ENCODE assay signal across 20 cellular contexts in the genomic region with DNA sequence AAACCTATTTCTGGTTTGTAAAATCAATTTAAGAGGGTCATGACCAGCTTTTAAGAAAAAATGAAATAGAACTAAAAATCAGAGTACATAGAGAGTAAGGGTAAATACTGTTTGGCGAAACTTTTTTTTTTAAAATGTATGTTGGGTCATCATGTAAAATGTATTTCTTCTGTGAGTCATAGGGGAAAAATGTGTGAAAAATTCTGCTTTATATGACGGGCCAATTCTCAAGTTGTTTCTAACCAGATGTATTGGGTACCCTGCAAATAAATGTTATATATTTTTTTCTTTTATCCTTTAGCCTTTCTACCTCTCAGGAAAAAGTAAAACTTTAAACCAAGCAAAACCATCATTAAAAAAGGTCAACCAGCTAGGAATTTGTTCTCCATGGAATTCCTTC. TPM values are rescaled to one million over a fixed set of nuclear protein-coding genes. Genes with fewer than 3 reads are reported as not detected.
A peak's percentile ranks its signal among the peaks of the same experiment; 100 is the strongest.
DNase-seq lines count a peak whose midpoint lies in the region; ATAC-seq and TF ChIP-seq lines count a peak whose summit lies in the region.
"Had no signal": no experiment of that assay in that cellular context is flagged by ENCODE, and none has a peak within 500 bp of the region (broad histone marks: within the 10 kb centered on the region; RNA-seq: fewer than 3 reads in every experiment).

No MANE protein-coding gene starts in this region.

- no peak overlapping the region for H2AK5ac ChIP-seq in mesendoderm (ENCODE audit: low read length)

- no peak overlapping the region for H3K23ac ChIP-seq in mesendoderm (ENCODE audit: low read length)

- no peak overlapping the region for H4K8ac ChIP-seq in mesendoderm (ENCODE audit: low read depth, low read length)

- H3K4ac ChIP-seq in mesendoderm (ENCODE audit: low read depth, low read length) = no peak overlapping the region

- peak overlapping the region; percentile 73 for H3K27ac Mint-ChIP-seq in chondrocyte (ENCODE audit: unreplicated experiment)
- H3K27ac Mint-ChIP-seq in CD4-positive, alpha-beta memory T cell = no peak overlapping the region
- H3K27ac Mint-ChIP-seq: type B pancreatic cell had no signal

- peak overlapping the region; percentile 7 for H3K4me3 Mint-ChIP-seq in chondrocyte (ENCODE audit: unreplicated experiment)
- H3K4me3 Mint-ChIP-seq in CD4-positive, alpha-beta memory T cell = no peak overlapping the region
- H3K4me3 Mint-ChIP-seq: activated naive CD8-positive, alpha-beta T cell treated with anti-CD3 and anti-CD28 coated beads for 36 hours; neural crest cell; type B pancreatic cell had no signal

- H4K20me1 ChIP-seq in GM23248 (ENCODE audit: insufficient read depth) = no peaks in the 10 kb centered on the region; the same call in 1 of the 2 replicates

- H3K27me3 ChIP-seq in GM23248 (replicated peaks; ENCODE audit: insufficient read depth) (no peaks in the 10 kb centered on the region), mesendoderm (ENCODE audit: insufficient read depth, low read length, poor library complexity) (no peaks in the 10 kb centered on the region), right cardiac atrium (ENCODE audit: control insufficient read depth, insufficient read depth) (no peaks in the 10 kb centered on the region)
- no peaks in the 10 kb centered on the region for H3K27me3 ChIP-seq in CD4-positive, alpha-beta memory T cell (ENCODE audit: insufficient read depth, low read length)
- H3K27me3 ChIP-seq: dorsolateral prefrontal cortex, left lung had no signal

- H2BK120ac ChIP-seq in mesendoderm (ENCODE audit: low read depth, low read length) = no peak overlapping the region

- WGBS in GM23248 (ENCODE audit: low coverage in 1 of 2, low lambda C conversion rate in 2 of 2, missing lambda C conversion rate in 2 of 2), 2 experiments = 75 to 79% methylated on average over 2 of the region's 2 CpGs
- no CpG with 5 or more reads among the region's 2 CpGs for WGBS in mesendoderm (ENCODE audit: extremely low coverage, insufficient coverage, low lambda C conversion rate)
- WGBS in right cardiac atrium = 94% methylated on average over 2 of the region's 2 CpGs

- ATAC-seq in HG03196 (IDR thresholded peaks at IDR 0.05; ENCODE audit: unreplicated experiment) (no peak), right cardiac atrium (no peak)
- ATAC-seq: left lung, psoas muscle had no signal

- peak; percentile 35 for DNase-seq in GM23248
- peak; percentile 19 for DNase-seq in RKO (ENCODE audit: low spot score)
- no peak for DNase-seq in chondrocyte (ENCODE audit: low spot score)
- peak; percentile 14 for DNase-seq in mesendoderm
- DNase-seq in CD4-positive, alpha-beta memory T cell = no peak
- no peak for DNase-seq in right cardiac atrium
- DNase-seq in NCI-H82 (lab: John Stamatoyannopoulos, UW) = no peak
- DNase-seq: activated naive CD8-positive, alpha-beta T cell treated with anti-CD3 and anti-CD28 coated beads for 36 hours; AML-193; DMS79 treated with DMSO at 0.1 percent for 48 hours; dorsolateral prefrontal cortex; left lung; NCI-H1105 treated with DMSO at 0.1 percent for 48 hours; NCI-H524; psoas muscle had no signal

- H3K56ac ChIP-seq in mesendoderm (ENCODE audit: low read length) = no peak overlapping the region

- no peaks in the 10 kb centered on the region for H3K36me3 Mint-ChIP-seq in chondrocyte (ENCODE audit: low read depth)
- H3K36me3 Mint-ChIP-seq in CD4-positive, alpha-beta memory T cell = peaks cover 3% of the 10 kb centered on the region in 2 donors
- H3K36me3 Mint-ChIP-seq: type B pancreatic cell had no signal

- H3F3A ChIP-seq in GM23248 (ENCODE audit: insufficient read depth) = peaks cover 11% of the 10 kb centered on the region; the same call in 1 of the 2 replicates

- intact Hi-C loops in CD4-positive, alpha-beta memory T cell (cut with micrococcal nuclease) = no loop called here
- intact Hi-C loops in right cardiac atrium (cut with DNase I) = no loop called here

- in situ Hi-C loops in GM23248 (cut with MboI) = no loop called here

- no peak overlapping the region for H2BK15ac ChIP-seq in mesendoderm (replicated peaks; ENCODE audit: low read depth)

- H3K9me3 ChIP-seq in GM23248 (ENCODE audit: low read depth) = no peaks in the 10 kb centered on the region
- H3K9me3 ChIP-seq in CD4-positive, alpha-beta memory T cell (ENCODE audit: control insufficient read depth in 1 of 2, low read length in 2 of 2) = no peaks in the 10 kb centered on the region
- H3K9me3 ChIP-seq in right cardiac atrium (ENCODE audit: control insufficient read depth, low read length) = no peaks in the 10 kb centered on the region
- H3K9me3 ChIP-seq: left lung, psoas muscle had no signal

- H3K4me1 ChIP-seq in GM23248 (ENCODE audit: insufficient read depth) (peaks cover 34% of the 10 kb centered on the region), mesendoderm (ENCODE audit: control insufficient read depth, low read depth, low read length) (peaks cover 2% of the 10 kb centered on the region), right cardiac atrium (ENCODE audit: control insufficient read depth, insufficient read depth, low read length) (no peaks in the 10 kb centered on the region)
- H3K4me1 ChIP-seq in CD4-positive, alpha-beta memory T cell (ENCODE audit: insufficient read depth, low read length) = peaks cover 70% of the 10 kb centered on the region

- H3K79me1 ChIP-seq in mesendoderm (ENCODE audit: low read length) = peaks cover 4% of the 10 kb centered on the region

- H3K4me2 ChIP-seq in GM23248 (ENCODE audit: unreplicated experiment) (peak overlapping the region; percentile 19), mesendoderm (ENCODE audit: low read length) (no peak overlapping the region)

- POLR2A ChIA-PET in CD4-positive, alpha-beta memory T cell (lab: Charles Lee; ENCODE audit: partially characterized antibody) = no interaction called here

- no peak overlapping the region for H2BK5ac ChIP-seq in mesendoderm (ENCODE audit: low read length)

- H3K36me3 ChIP-seq in GM23248 (ENCODE audit: low read depth) = no peaks in the 10 kb centered on the region
- H3K36me3 ChIP-seq in mesendoderm (ENCODE audit: control insufficient read depth, insufficient read depth, low read length) = no peaks in the 10 kb centered on the region
- no peaks in the 10 kb centered on the region for H3K36me3 ChIP-seq in CD4-positive, alpha-beta memory T cell (ENCODE audit: insufficient read depth, low read length)
- H3K36me3 ChIP-seq: left lung had no signal

- H3K27me3 Mint-ChIP-seq in chondrocyte (ENCODE audit: low read depth) = no peaks in the 10 kb centered on the region
- no peaks in the 10 kb centered on the region for H3K27me3 Mint-ChIP-seq in CD4-positive, alpha-beta memory T cell
- H3K27me3 Mint-ChIP-seq: activated naive CD8-positive, alpha-beta T cell treated with anti-CD3 and anti-CD28 coated beads for 36 hours; type B pancreatic cell had no signal

- no peak for TF ChIP-seq CTCF in chondrocyte (IDR thresholded peaks at IDR 0.05)

- H3K9me3 Mint-ChIP-seq in chondrocyte (ENCODE audit: low read depth) = no peaks in the 10 kb centered on the region
- H3K9me3 Mint-ChIP-seq in CD4-positive, alpha-beta memory T cell = no peaks in the 10 kb centered on the region
- H3K9me3 Mint-ChIP-seq: activated naive CD8-positive, alpha-beta T cell treated with anti-CD3 and anti-CD28 coated beads for 36 hours; activated T-helper 1 cell treated with anti-CD3 and anti-CD28 coated beads, Interleukin-12 subunit alpha, Interleukin-12 subunit beta, Interleukin-2, Interleukin-4 antibody, amounts not matched to agents 30 ng/mL and 10 ng/mL and 1 ng/mL, durations not matched to agents 14 hours and 24 hours and 36 hours; neural crest cell; type B pancreatic cell had no signal

- no peak overlapping the region for H3K18ac ChIP-seq in mesendoderm (ENCODE audit: low read length)

- CTCF ChIA-PET in CD4-positive, alpha-beta memory T cell (lab: Charles Lee; ENCODE audit: partially characterized antibody) = no interaction called here

- H3K79me2 ChIP-seq in GM23248 (ENCODE audit: insufficient read depth) (peaks cover 99% of the 10 kb centered on the region), mesendoderm (ENCODE audit: control insufficient read depth, insufficient read depth, low read length) (no peaks in the 10 kb centered on the region)

- no peak overlapping the region for H4K5ac ChIP-seq in mesendoderm (ENCODE audit: low read length)

- no peaks in the 10 kb centered on the region for H3K9me2 ChIP-seq in GM23248 (ENCODE audit: insufficient read depth)

- no peak overlapping the region for H2AFZ ChIP-seq in GM23248

- peaks cover 55% of the 10 kb centered on the region for H3K4me1 Mint-ChIP-seq in chondrocyte (ENCODE audit: low read depth)
- H3K4me1 Mint-ChIP-seq in CD4-positive, alpha-beta memory T cell = peaks cover 51 to 73% (median 60%) of the 10 kb centered on the region in 4 donors

- no peak overlapping the region for H3K27ac ChIP-seq in GM23248
- no peak overlapping the region for H3K27ac ChIP-seq in mesendoderm (ENCODE audit: low read depth, low read length)
- H3K27ac ChIP-seq in CD4-positive, alpha-beta memory T cell (ENCODE audit: low read depth, low read length) = no peak overlapping the region
- H3K27ac ChIP-seq in right cardiac atrium (ENCODE audit: low read length) = no peak overlapping the region
- H3K27ac ChIP-seq: dorsolateral prefrontal cortex, epithelial cell of prostate, left lung, psoas muscle had no signal

- H3K4me3 ChIP-seq in GM23248 (no peak overlapping the region), mesendoderm (ENCODE audit: low read length) (no peak overlapping the region), right cardiac atrium (ENCODE audit: low read length) (no peak overlapping the region)
- H3K4me3 ChIP-seq in CD4-positive, alpha-beta memory T cell (ENCODE audit: low read length in 2 of 2) = no peak overlapping the region
- H3K4me3 ChIP-seq: dorsolateral prefrontal cortex, left lung, psoas muscle had no signal

- no peak overlapping the region for H3K9ac ChIP-seq in GM23248
- no peak overlapping the region for H3K9ac ChIP-seq in mesendoderm (ENCODE audit: low read length)

RNA-seq across cellular contexts. Expression of gene AFTPH, which starts 13.9 kb away (rescaled TPM):
- total RNA-seq in GM23248 (2014; rRNA removed; shearing (Covaris generic)) = 20.1 and 26.2 TPM in 2 replicates
- 8.8 and 10.5 TPM in 2 replicates for polyA plus RNA-seq in GM23248 (2016; fragmentation: Nextera tagmentation; extraction: Ambion mirVana)
- 14.0 to 17.3 TPM (median 17.0 TPM) in 3 replicates for total RNA-seq in chondrocyte
- polyA plus RNA-seq in mesendoderm (2013, experiment 1 of 2) = 9.2 TPM
- 10.3 TPM for polyA plus RNA-seq in mesendoderm (2013, experiment 2 of 2)
- total RNA-seq in CD4-positive, alpha-beta memory T cell = 10 to 100 TPM; 48.3 to 48.9 TPM
- polyA plus RNA-seq in CD4-positive, alpha-beta memory T cell = 10 to 100 TPM; 22.8 to 29.0 TPM
- 10 to 100 TPM; 12.4 to 16.3 (median 14.6) TPM for total RNA-seq in right cardiac atrium
- 9.4 TPM for polyA plus RNA-seq in right cardiac atrium

Comparison
In these comparisons a context has a peak if more than half of its experiments do, and no peak if none do; other contexts are left out.
1. DNase-seq: peak in GM23248 (single experiment), RKO (single experiment) and mesendoderm (single experiment); none in chondrocyte (single experiment), CD4-positive, alpha-beta memory T cell (0 of 5), right cardiac atrium (0 of 3) and NCI-H82 (single experiment).